ENCODE assay signal across 8 cellular contexts in genomic region chr4:8198906-8199593, GRCh38. TPM values are rescaled to one million over a fixed set of nuclear protein-coding genes. Genes with fewer than 3 reads are reported as not detected.
A peak's percentile ranks its signal among the peaks of the same experiment; 100 is the strongest.
DNase-seq lines count a peak whose midpoint lies in the region; ATAC-seq and TF ChIP-seq lines count a peak whose summit lies in the region.

Gene SH3TC1, plus strand, starts transcription at chr4:8199290. Its CDS starts 5,905 bp downstream, at chr4:8205195.

- H3K9ac ChIP-seq in trophoblast cell (ENCODE audit: low read length): no peak within 1 kb of the TSS

- H3K4me1 Mint-ChIP-seq in activated naive CD4-positive, alpha-beta T cell treated with anti-CD3 and anti-CD28 coated beads, Interleukin-2, amount 50 U/mL, for 24 hours: peaks cover 39% of the 10 kb centered on the region

- no CpG with 5 or more reads among the region's 32 CpGs for WGBS in trophoblast cell (ENCODE audit: extremely low coverage, insufficient coverage, insufficient read length)
- WGBS in upper lobe of left lung, 2 donors: 0 to 6% methylated on average over 5 to 17 of the region's 32 CpGs

- TF ChIP-seq POLR2A in upper lobe of left lung (IDR thresholded peaks at IDR 0.05): peak in 3 of 4 donors; percentile 69 to 96 (median 78)

- peak; percentile 96 for DNase-seq in CD1c-positive myeloid dendritic cell (ENCODE audit: extremely low spot score)
- DNase-seq in SHP77 treated with DMSO at 0.1 percent for 48 hours (lab: John Stamatoyannopoulos, UW): peak; percentile 26
- peak; percentile 96 for DNase-seq in glomerular visceral epithelial cell (ENCODE audit: extremely low spot score)
- peak; percentile 93 to 96 for DNase-seq in trophoblast cell
- DNase-seq in upper lobe of left lung: peak; percentile 94 to 96

- peak within 1 kb of the TSS; percentile 48 for H2AFZ ChIP-seq in trophoblast cell (ENCODE audit: insufficient read depth, low read length, poor library complexity)

- H3K4me1 ChIP-seq in trophoblast cell (ENCODE audit: control insufficient read depth in 1 of 2, insufficient read depth in 2 of 2, low read length in 2 of 2) (peaks cover 44 to 51% of the 10 kb centered on the region in 2 experiments), upper lobe of left lung (peaks cover 41 to 72% (median 57%) of the 10 kb centered on the region in 4 donors)

- no peaks in the 10 kb centered on the region for H3K27me3 Mint-ChIP-seq in activated naive CD4-positive, alpha-beta T cell treated with anti-CD3 and anti-CD28 coated beads, Interleukin-2, amount 50 U/mL, for 24 hours

- peak within 1 kb of the TSS; percentile 96 for H2BK12ac ChIP-seq in trophoblast cell (ENCODE audit: low read length)

- H3K18ac ChIP-seq in trophoblast cell (ENCODE audit: low read length): peak within 1 kb of the TSS; percentile 80

- peak within 1 kb of the TSS; percentile 80 for H3K14ac ChIP-seq in trophoblast cell (ENCODE audit: low read length)

- H3K9me3 Mint-ChIP-seq in activated naive CD4-positive, alpha-beta T cell treated with anti-CD3 and anti-CD28 coated beads, Interleukin-2, amount 50 U/mL, for 24 hours: no peaks in the 10 kb centered on the region

- H3K27ac ChIP-seq in trophoblast cell (ENCODE audit: low read depth, low read length) (peak within 1 kb of the TSS; percentile 60), upper lobe of left lung (peak within 1 kb of the TSS; percentile 85 to 90 (median 88))

- H3K79me1 ChIP-seq in trophoblast cell (ENCODE audit: low read length): peaks cover 42% of the 10 kb centered on the region

- H4K12ac ChIP-seq in trophoblast cell (ENCODE audit: low read depth, low read length): peak within 1 kb of the TSS; percentile 54

- H3K27ac Mint-ChIP-seq in activated naive CD4-positive, alpha-beta T cell treated with anti-CD3 and anti-CD28 coated beads, Interleukin-2, amount 50 U/mL, for 24 hours: peak within 1 kb of the TSS; percentile 93

- H3K36me3 ChIP-seq in trophoblast cell (ENCODE audit: control insufficient read depth in 1 of 2, insufficient read depth in 2 of 2, low read length in 2 of 2) (no peaks in the 10 kb centered on the region), upper lobe of left lung (no peaks in the 10 kb centered on the region)

- peak within 1 kb of the TSS; percentile 37 for H3K4ac ChIP-seq in trophoblast cell (ENCODE audit: low read depth, low read length)

- H3K27me3 ChIP-seq in trophoblast cell (ENCODE audit: insufficient read depth, low read length) (no peaks in the 10 kb centered on the region), upper lobe of left lung (no peaks in the 10 kb centered on the region)

- H3K23ac ChIP-seq in trophoblast cell (ENCODE audit: low read length): no peak within 1 kb of the TSS

- peak within 1 kb of the TSS; percentile 90 for H3K4me3 Mint-ChIP-seq in activated naive CD4-positive, alpha-beta T cell treated with anti-CD3 and anti-CD28 coated beads, Interleukin-2, amount 50 U/mL, for 24 hours

- peaks cover 3% of the 10 kb centered on the region for H3K9me3 ChIP-seq in trophoblast cell (ENCODE audit: insufficient read depth, low read depth, low read length)
- H3K9me3 ChIP-seq in upper lobe of left lung: no peaks in the 10 kb centered on the region

- H3K4me3 ChIP-seq in trophoblast cell (ENCODE audit: low read depth, low read length) (peak within 1 kb of the TSS; percentile 45), upper lobe of left lung (peak within 1 kb of the TSS; percentile 45 to 67 (median 54))

- peak within 1 kb of the TSS; percentile 97 for H4K91ac ChIP-seq in trophoblast cell (ENCODE audit: low read depth, low read length)

- peak within 1 kb of the TSS; percentile 78 for H2BK5ac ChIP-seq in trophoblast cell (ENCODE audit: low read depth, low read length, poor library complexity)

- ATAC-seq in GM19328 (IDR thresholded peaks at IDR 0.05; ENCODE audit: unreplicated experiment): peak; percentile 79
- peak; percentile 81 for ATAC-seq in HG03457 (IDR thresholded peaks at IDR 0.05; ENCODE audit: unreplicated experiment)
- peak; percentile 92 to 94 for ATAC-seq in upper lobe of left lung (ENCODE audit: low FRiP score in 2 of 2)

- TF ChIP-seq CTCF in upper lobe of left lung (IDR thresholded peaks at IDR 0.05): peak in 2 of 6 experiments; percentile 10 to 11

- no peaks in the 10 kb centered on the region for H3K36me3 Mint-ChIP-seq in activated naive CD4-positive, alpha-beta T cell treated with anti-CD3 and anti-CD28 coated beads, Interleukin-2, amount 50 U/mL, for 24 hours

- H4K8ac ChIP-seq in trophoblast cell (ENCODE audit: low read depth, low read length): peak within 1 kb of the TSS; percentile 71

- peak in 1 of 4 donors; percentile 71 for TF ChIP-seq EP300 in upper lobe of left lung (IDR thresholded peaks at IDR 0.05)

- peak within 1 kb of the TSS; percentile 95 for H2AK5ac ChIP-seq in trophoblast cell (ENCODE audit: low read length)

- H3K79me2 ChIP-seq in trophoblast cell (ENCODE audit: control insufficient read depth, insufficient read depth, low read length, poor library complexity): peaks cover 15% of the 10 kb centered on the region

- H3K4me2 ChIP-seq in trophoblast cell (ENCODE audit: low read length): peak within 1 kb of the TSS; percentile 24

- peak within 1 kb of the TSS; percentile 98 for H2BK120ac ChIP-seq in trophoblast cell (ENCODE audit: insufficient read depth, low read length, poor library complexity)

RNA-seq across cellular contexts. Expression of gene SH3TC1, which starts in this region (rescaled TPM):
- polyA plus RNA-seq in trophoblast cell (2013): 12.8 and 13.1 TPM in 2 replicates
- total RNA-seq in upper lobe of left lung: 100 to 1,000 TPM in 2 of 6 donors, 10 to 100 TPM in 4; 34.1 to 193 (median 81.4) TPM

Comparison
In these comparisons a context has a peak if more than half of its experiments do, and no peak if none do; other contexts are left out.
1. Peak in every context shown above with its lines: DNase-seq, ATAC-seq, H3K4me3 ChIP-seq and H3K27ac ChIP-seq.
2. DNase-seq: peak in every context shown above with its lines; median percentile 96 in CD1c-positive myeloid dendritic cell; 96 in glomerular visceral epithelial cell; 95 in upper lobe of left lung; 94 in trophoblast cell; 26 in SHP77 treated with DMSO at 0.1 percent for 48 hours.